In genomic region chr11:81246937-81247336, GRCh38 we compare ENCODE assay signal across 18 cellular contexts.
"Had no signal": no experiment of that assay in that cellular context is flagged by ENCODE, and none has a peak within 500 bp of the region (broad histone marks: within the 10 kb centered on the region; RNA-seq: fewer than 3 reads in every experiment).

No MANE protein-coding gene starts in this region.

- H3K4me3 ChIP-seq: coronary artery, neural progenitor cell, ovary, right atrium auricular region, smooth muscle cell, upper lobe of left lung, uterus had no signal

- H3K36me3 Mint-ChIP-seq: natural killer cell treated with Interleukin-12 subunit alpha and Interleukin-12 subunit beta and Interleukin-15 and Interleukin-18, amount 100 ng/mL, for 72 hours; neural progenitor cell had no signal

- H3K9me3 Mint-ChIP-seq: neural progenitor cell had no signal

- H3K4me3 Mint-ChIP-seq: natural killer cell treated with Interleukin-12 subunit alpha and Interleukin-12 subunit beta and Interleukin-15 and Interleukin-18, amount 100 ng/mL, for 72 hours; neural progenitor cell had no signal

- H3K27me3 ChIP-seq: neural progenitor cell, ovary, right atrium auricular region, upper lobe of left lung, uterus had no signal

- H3K27ac ChIP-seq: coronary artery, neural progenitor cell, ovary, right atrium auricular region, upper lobe of left lung, uterus had no signal

- ATAC-seq: left lobe of liver; natural killer cell treated with Interleukin-12 subunit alpha and Interleukin-12 subunit beta and Interleukin-15 and Interleukin-18, amount 100 ng/mL, for 72 hours had no signal

- DNase-seq: effector CD8-positive, alpha-beta T cell; foreskin melanocyte; head of caudate nucleus; hippocampal formation; kidney glomerular epithelial cell; mammary epithelial cell; nucleus accumbens; ovary; stimulated activated CD4-positive, alpha-beta T cell treated with anti-CD3 and anti-CD28 coated beads, Interleukin-2, amount 100 ng/mL, for 48 hours; stimulated activated naive CD4-positive, alpha-beta T cell treated with Interleukin-2 at 50 U/mL for 16 hours; upper lobe of left lung; uterus had no signal

- H3K4me1 ChIP-seq: neural progenitor cell, right atrium auricular region, upper lobe of left lung, uterus had no signal

- H3K9me3 ChIP-seq: ovary, right atrium auricular region, upper lobe of left lung, uterus had no signal

- H3K36me3 ChIP-seq: neural progenitor cell, ovary, right atrium auricular region, upper lobe of left lung, uterus had no signal

- H3K27me3 Mint-ChIP-seq: natural killer cell treated with Interleukin-12 subunit alpha and Interleukin-12 subunit beta and Interleukin-15 and Interleukin-18, amount 100 ng/mL, for 72 hours had no signal

- H3K27ac Mint-ChIP-seq: natural killer cell treated with Interleukin-12 subunit alpha and Interleukin-12 subunit beta and Interleukin-15 and Interleukin-18, amount 100 ng/mL, for 72 hours; neural progenitor cell had no signal
